ENCODE assay signal across 16 cellular contexts in genomic region chr6:168163096-168163731, GRCh38.
DNase-seq lines count a peak whose midpoint lies in the region; ATAC-seq and TF ChIP-seq lines count a peak whose summit lies in the region.
"Had no signal": no experiment of that assay in that cellular context is flagged by ENCODE, and none has a peak within 500 bp of the region (broad histone marks: within the 10 kb centered on the region; RNA-seq: fewer than 3 reads in every experiment).

No MANE protein-coding gene starts in this region.

- CTCF ChIA-PET in activated naive CD4-positive, alpha-beta T cell treated with anti-CD3 and anti-CD28 coated beads, Interleukin-2, amount 10 ng/mL, durations not matched to agents 7 days and 5 days (lab: Charles Lee), result no interaction called here

- H3K9ac ChIP-seq in rectal smooth muscle tissue (ENCODE audit: low read length), result no peak overlapping the region

- H3K9me3 Mint-ChIP-seq in activated naive CD4-positive, alpha-beta T cell treated with anti-CD3 and anti-CD28 coated beads, Interleukin-2, amount 10 ng/mL, durations not matched to agents 7 days and 5 days, result peaks cover 7% of the 10 kb centered on the region

- no peak overlapping the region for H3K27ac Mint-ChIP-seq in activated naive CD4-positive, alpha-beta T cell treated with anti-CD3 and anti-CD28 coated beads, Interleukin-2, amount 10 ng/mL, durations not matched to agents 7 days and 5 days
- H3K27ac Mint-ChIP-seq: activated naive CD4-positive, alpha-beta T cell treated with anti-CD3 and anti-CD28 coated beads, Interleukin-2, amount 50 U/mL, for 72 hours; CD4-positive, CD25-positive, alpha-beta regulatory T cell had no signal

- no peaks in the 10 kb centered on the region for H3K4me1 Mint-ChIP-seq in activated naive CD4-positive, alpha-beta T cell treated with anti-CD3 and anti-CD28 coated beads, Interleukin-2, amount 10 ng/mL, durations not matched to agents 7 days and 5 days

- DNase-seq in H7, result peak; percentile 58
- peak; percentile 17 for DNase-seq in activated CD8-positive, alpha-beta memory T cell treated with anti-CD3 and anti-CD28 coated beads, Interleukin-2, amount 50 U/mL, for 48 hours
- DNase-seq in left colon, result peak; percentile 26 to 69
- DNase-seq in Peyer's patch, result no peak
- DNase-seq in activated naive CD4-positive, alpha-beta T cell treated with anti-CD3 and anti-CD28 coated beads, Interleukin-2, amount 10 ng/mL, durations not matched to agents 7 days and 5 days, result no peak
- DNase-seq in HuH-7 (ENCODE audit: low spot score), result no peak
- DNase-seq in activated gamma-delta T cell (lab: John Stamatoyannopoulos, UW), result no peak
- DNase-seq: CD4-positive, CD25-positive, alpha-beta regulatory T cell; GF-D8; NCI-H446 treated with DMSO at 0.1 percent for 48 hours; ovary; stimulated activated CD4-positive, alpha-beta T cell treated with anti-CD3 and anti-CD28 coated beads, Interleukin-2, amount 100 ng/mL, for 48 hours; stimulated activated naive CD4-positive, alpha-beta T cell; T1000 had no signal

- no peak for TF ChIP-seq CTCF in Peyer's patch (IDR thresholded peaks at IDR 0.05)

- intact Hi-C loops in left colon (cut with DNase I, micrococcal nuclease), result no loop called here

- H3K36me3 Mint-ChIP-seq in activated naive CD4-positive, alpha-beta T cell treated with anti-CD3 and anti-CD28 coated beads, Interleukin-2, amount 10 ng/mL, durations not matched to agents 7 days and 5 days, result no peaks in the 10 kb centered on the region
- H3K36me3 Mint-ChIP-seq: CD4-positive, CD25-positive, alpha-beta regulatory T cell had no signal

- no peaks in the 10 kb centered on the region for H3K9me3 ChIP-seq in Peyer's patch
- H3K9me3 ChIP-seq: ovary had no signal

- H3K4me3 Mint-ChIP-seq in activated naive CD4-positive, alpha-beta T cell treated with anti-CD3 and anti-CD28 coated beads, Interleukin-2, amount 10 ng/mL, durations not matched to agents 7 days and 5 days, result no peak overlapping the region

- peak; percentile 16 for ATAC-seq in left colon
- ATAC-seq: activated naive CD4-positive, alpha-beta T cell treated with anti-CD3 and anti-CD28 coated beads, Interleukin-2, amount 50 U/mL, for 72 hours had no signal

- H3K27me3 Mint-ChIP-seq in activated naive CD4-positive, alpha-beta T cell treated with anti-CD3 and anti-CD28 coated beads, Interleukin-2, amount 10 ng/mL, durations not matched to agents 7 days and 5 days, result peaks cover 5% of the 10 kb centered on the region

- TF ChIP-seq POLR2A in Peyer's patch (IDR thresholded peaks at IDR 0.05), result no peak

- H3K27ac ChIP-seq in rectal smooth muscle tissue (ENCODE audit: low read depth, low read length) (peak overlapping the region; percentile 83), Peyer's patch (no peak overlapping the region)
- H3K27ac ChIP-seq: ovary had no signal

- H3K4me3 ChIP-seq in H7 (ENCODE audit: insufficient read depth, low read depth, low read length) (no peak overlapping the region), rectal smooth muscle tissue (ENCODE audit: low read length) (no peak overlapping the region), Peyer's patch (no peak overlapping the region)
- H3K4me3 ChIP-seq: ovary had no signal

- H3K27me3 ChIP-seq in H7 (ENCODE audit: control insufficient read depth, insufficient read depth, low read length), result no peaks in the 10 kb centered on the region
- no peaks in the 10 kb centered on the region for H3K27me3 ChIP-seq in rectal smooth muscle tissue (ENCODE audit: control insufficient read depth, insufficient read depth, low read length)
- no peaks in the 10 kb centered on the region for H3K27me3 ChIP-seq in Peyer's patch
- H3K27me3 ChIP-seq: ovary had no signal

- H3K36me3 ChIP-seq in H7 (replicated peaks; ENCODE audit: control insufficient read depth, insufficient read depth, low read length), result no peaks in the 10 kb centered on the region
- no peaks in the 10 kb centered on the region for H3K36me3 ChIP-seq in rectal smooth muscle tissue (ENCODE audit: control insufficient read depth, insufficient read depth, low read length)
- H3K36me3 ChIP-seq in Peyer's patch, result no peaks in the 10 kb centered on the region
- H3K36me3 ChIP-seq: ovary had no signal

- H3K4me1 ChIP-seq in rectal smooth muscle tissue (ENCODE audit: control insufficient read depth, insufficient read depth, low read length) (peaks cover 18% of the 10 kb centered on the region), Peyer's patch (no peaks in the 10 kb centered on the region)

Comparison
In these comparisons a context has a peak if more than half of its experiments do, and no peak if none do; other contexts are left out.
1. DNase-seq: peak in H7 (single experiment), activated CD8-positive, alpha-beta memory T cell treated with anti-CD3 and anti-CD28 coated beads, Interleukin-2, amount 50 U/mL, for 48 hours (single experiment) and left colon (2 of 2); none in Peyer's patch (0 of 3), activated naive CD4-positive, alpha-beta T cell treated with anti-CD3 and anti-CD28 coated beads, Interleukin-2, amount 10 ng/mL, durations not matched to agents 7 days and 5 days (single experiment), HuH-7 (single experiment) and activated gamma-delta T cell (single experiment).